In genomic region chr7:44081266-44081748, GRCh38 we compare ENCODE assay signal across 9 cellular contexts. TPM values are rescaled to one million over a fixed set of nuclear protein-coding genes. Genes with fewer than 3 reads are reported as not detected.
DNase-seq lines count a peak whose midpoint lies in the region; ATAC-seq and TF ChIP-seq lines count a peak whose summit lies in the region.
"Had no signal": no experiment of that assay in that cellular context is flagged by ENCODE, and none has a peak within 500 bp of the region (broad histone marks: within the 10 kb centered on the region; RNA-seq: fewer than 3 reads in every experiment).

No MANE protein-coding gene starts in this region.

- H3K4me1 Mint-ChIP-seq in activated CD4-positive, alpha-beta T cell treated with anti-CD3 and anti-CD28 coated beads for 36 hours, result peaks cover 38% of the 10 kb centered on the region
- peaks cover 36% of the 10 kb centered on the region for H3K4me1 Mint-ChIP-seq in activated CD4-positive, alpha-beta memory T cell treated with anti-CD3 and anti-CD28 coated beads for 36 hours (ENCODE audit: low read depth)

- peak overlapping the region; percentile 93 for H3K27ac Mint-ChIP-seq in activated CD4-positive, alpha-beta T cell treated with anti-CD3 and anti-CD28 coated beads for 36 hours
- peak overlapping the region; percentile 87 for H3K27ac Mint-ChIP-seq in activated CD4-positive, alpha-beta memory T cell treated with anti-CD3 and anti-CD28 coated beads for 36 hours

- CTCF ChIA-PET in activated CD4-positive, alpha-beta T cell treated with anti-CD3 and anti-CD28 coated beads for 36 hours (lab: Charles Lee), result interaction anchor here (0.6 to 1.8 kb wide), 10 partner anchors 9 to 121 kb away, joined by 3 to 9 read pairs (median 3); no protein-coding TSS in a partner anchor
- CTCF ChIA-PET in activated CD4-positive, alpha-beta memory T cell treated with anti-CD3 and anti-CD28 coated beads for 36 hours (lab: Charles Lee), result interaction anchor here (0.6 to 1.2 kb wide), 5 partner anchors 11 to 647 kb away, joined by 3 to 6 read pairs (median 3); no protein-coding TSS in a partner anchor

- POLR2A ChIA-PET in activated CD4-positive, alpha-beta T cell treated with anti-CD3 and anti-CD28 coated beads for 36 hours (lab: Charles Lee), result interaction anchor here (0.7 to 0.9 kb wide), 2 partner anchors 41 to 157 kb away, joined by 3 read pairs; no protein-coding TSS in a partner anchor
- POLR2A ChIA-PET in activated CD4-positive, alpha-beta memory T cell treated with anti-CD3 and anti-CD28 coated beads for 36 hours (lab: Charles Lee), result interaction anchor here (0.7 to 4.9 kb wide), 5 partner anchors 14 to 410 kb away, joined by 3 to 19 read pairs (median 4); partner anchors contain the start of gene DBNL

- H3K27ac ChIP-seq in hepatocyte (peak overlapping the region; percentile 88), thoracic aorta (peak overlapping the region; percentile 45 to 97)

- H3K27me3 ChIP-seq in hepatocyte (no peaks in the 10 kb centered on the region), thoracic aorta (replicated peaks; ENCODE audit: insufficient read depth) (no peaks in the 10 kb centered on the region)

- no peak overlapping the region for H2AFZ ChIP-seq in hepatocyte

- no peaks in the 10 kb centered on the region for H4K20me1 ChIP-seq in hepatocyte (ENCODE audit: insufficient read depth, poor library complexity, severe bottlenecking)

- intact Hi-C loops in activated CD4-positive, alpha-beta T cell treated with anti-CD3 and anti-CD28 coated beads for 36 hours (cut with DNase I, micrococcal nuclease), result loop anchor here (1.0 to 5.0 kb wide), 5 partner anchors 59 to 491 kb away; partner anchors contain the start of genes DDX56 (in 1 of the 2) and URGCP (in 1 of the 2)
- intact Hi-C loops in activated CD4-positive, alpha-beta memory T cell treated with anti-CD3 and anti-CD28 coated beads for 36 hours (cut with micrococcal nuclease), result no loop called here

- H3K27me3 Mint-ChIP-seq in activated CD4-positive, alpha-beta T cell treated with anti-CD3 and anti-CD28 coated beads for 36 hours, result no peaks in the 10 kb centered on the region
- H3K27me3 Mint-ChIP-seq in activated CD4-positive, alpha-beta memory T cell treated with anti-CD3 and anti-CD28 coated beads for 36 hours, result no peaks in the 10 kb centered on the region

- H3K4me3 ChIP-seq in hepatocyte, result no peak overlapping the region
- peak overlapping the region; percentile 98 for H3K4me3 ChIP-seq in thoracic aorta

- H3K9me2 ChIP-seq in hepatocyte (replicated peaks; ENCODE audit: insufficient read depth), result no peaks in the 10 kb centered on the region

- WGBS in hepatocyte (ENCODE audit: low lambda C conversion rate, missing lambda C conversion rate), result 71% methylated on average over 9 of the region's 9 CpGs

- H3K4me2 ChIP-seq in hepatocyte, result peak overlapping the region; percentile 86

- H3K4me1 ChIP-seq in hepatocyte (ENCODE audit: insufficient read depth), result peaks cover 6% of the 10 kb centered on the region
- peaks cover 22 to 44% of the 10 kb centered on the region in 2 donors for H3K4me1 ChIP-seq in thoracic aorta (ENCODE audit: control insufficient read depth in 1 of 2, low read depth in 2 of 2)

- TF ChIP-seq CTCF in hepatocyte (IDR thresholded peaks at IDR 0.05; ENCODE audit: poor library complexity) (no peak), thoracic aorta (IDR thresholded peaks at IDR 0.05) (no peak)

- H3K4me3 Mint-ChIP-seq in activated CD4-positive, alpha-beta T cell treated with anti-CD3 and anti-CD28 coated beads for 36 hours, result peak overlapping the region; percentile 70
- peak overlapping the region; percentile 78 for H3K4me3 Mint-ChIP-seq in activated CD4-positive, alpha-beta memory T cell treated with anti-CD3 and anti-CD28 coated beads for 36 hours

- DNase-seq in activated CD4-positive, alpha-beta T cell treated with anti-CD3 and anti-CD28 coated beads for 36 hours, result peak; percentile 57
- DNase-seq in activated CD4-positive, alpha-beta T cell treated with anti-CD3 and anti-CD28 coated beads, Interleukin-2, amount 50 U/mL, for 4 hours, result no peak
- DNase-seq in activated CD4-positive, alpha-beta memory T cell treated with anti-CD3 and anti-CD28 coated beads for 36 hours, result peak; percentile 42
- DNase-seq in hepatocyte (ENCODE audit: low spot score) (no peak), thoracic aorta (ENCODE audit: low spot score) (no peak), GM19238 (ENCODE audit: insufficient read length, low spot score) (no peak), superior temporal gyrus (ENCODE audit: extremely low spot score) (no peak)

- H3K9me3 Mint-ChIP-seq in activated CD4-positive, alpha-beta T cell treated with anti-CD3 and anti-CD28 coated beads for 36 hours (ENCODE audit: low read depth), result no peaks in the 10 kb centered on the region
- H3K9me3 Mint-ChIP-seq in activated CD4-positive, alpha-beta memory T cell treated with anti-CD3 and anti-CD28 coated beads for 36 hours, result no peaks in the 10 kb centered on the region

- H3K36me3 ChIP-seq in hepatocyte (replicated peaks; ENCODE audit: insufficient read depth, low read depth), result no peaks in the 10 kb centered on the region
- H3K36me3 ChIP-seq in thoracic aorta, result peaks cover 32% of the 10 kb centered on the region

- H3K9me3 ChIP-seq in hepatocyte (ENCODE audit: low read depth) (no peaks in the 10 kb centered on the region), thoracic aorta (no peaks in the 10 kb centered on the region)

- H3K36me3 Mint-ChIP-seq in activated CD4-positive, alpha-beta T cell treated with anti-CD3 and anti-CD28 coated beads for 36 hours (ENCODE audit: low read depth), result peaks cover 36% of the 10 kb centered on the region
- peaks cover 34% of the 10 kb centered on the region for H3K36me3 Mint-ChIP-seq in activated CD4-positive, alpha-beta memory T cell treated with anti-CD3 and anti-CD28 coated beads for 36 hours

- peaks cover 9% of the 10 kb centered on the region for H3K79me2 ChIP-seq in hepatocyte

- ATAC-seq in activated CD4-positive, alpha-beta T cell treated with anti-CD3 and anti-CD28 coated beads for 36 hours, result no peak
- no peak for ATAC-seq in thoracic aorta (ENCODE audit: insufficient number of reproducible peaks, low FRiP score, low read depth)
- ATAC-seq in GM21515 (IDR thresholded peaks at IDR 0.05; ENCODE audit: unreplicated experiment), result no peak

RNA-seq across cellular contexts. Expression of gene POLM, which starts 1.0 kb away (rescaled TPM):
- 10 to 100 TPM; 27.0 to 29.9 TPM for total RNA-seq in activated CD4-positive, alpha-beta T cell treated with anti-CD3 and anti-CD28 coated beads for 36 hours
- 10 to 100 TPM; 32.5 to 32.7 TPM for total RNA-seq in activated CD4-positive, alpha-beta memory T cell treated with anti-CD3 and anti-CD28 coated beads for 36 hours
- total RNA-seq in hepatocyte, result 15.5 and 22.3 TPM in 2 replicates
- 16.0 and 29.3 TPM in 2 replicates for polyA plus RNA-seq in hepatocyte
- 10 to 100 TPM; 70.0 to 78.7 TPM for total RNA-seq in thoracic aorta

RNA-seq across cellular contexts. Expression of gene PGAM2, which starts 15.9 kb away (rescaled TPM):
- not detected for total RNA-seq in activated CD4-positive, alpha-beta T cell treated with anti-CD3 and anti-CD28 coated beads for 36 hours
- total RNA-seq in activated CD4-positive, alpha-beta memory T cell treated with anti-CD3 and anti-CD28 coated beads for 36 hours, result under 1 TPM; 0.26 to 0.27 TPM
- total RNA-seq in hepatocyte (0.73 TPM in 1 of 2 replicates, not detected in the other), thoracic aorta (1 to 10 TPM; 1.8 to 9.5 TPM)
- 0.66 TPM in 1 of 2 replicates, not detected in the other for polyA plus RNA-seq in hepatocyte
- total RNA-seq: activated CD8-positive, alpha-beta memory T cell treated with anti-CD3 and anti-CD28 coated beads for 36 hours had no signal

RNA-seq across cellular contexts. Expression of gene AEBP1, which starts 22.8 kb away (rescaled TPM):
- total RNA-seq in activated CD4-positive, alpha-beta T cell treated with anti-CD3 and anti-CD28 coated beads for 36 hours, result 10 to 100 TPM; 18.2 to 18.3 TPM
- total RNA-seq in activated CD4-positive, alpha-beta memory T cell treated with anti-CD3 and anti-CD28 coated beads for 36 hours, result 1 to 10 TPM; 5.5 to 6.6 TPM
- total RNA-seq in hepatocyte, result 12.8 and 26.7 TPM in 2 replicates
- polyA plus RNA-seq in hepatocyte, result 108 and 129 TPM in 2 replicates
- total RNA-seq in thoracic aorta, result 1,000 to 10,000 TPM; 1,006 to 1,415 TPM

RNA-seq across cellular contexts. Expression of gene DBNL, which starts 36.8 kb away (rescaled TPM):
- 100 to 1,000 TPM; 106 to 117 TPM for total RNA-seq in activated CD4-positive, alpha-beta T cell treated with anti-CD3 and anti-CD28 coated beads for 36 hours
- total RNA-seq in activated CD4-positive, alpha-beta memory T cell treated with anti-CD3 and anti-CD28 coated beads for 36 hours, result 100 to 1,000 TPM; 128 to 129 TPM
- total RNA-seq in hepatocyte, result 70.6 and 81.8 TPM in 2 replicates
- 87.2 and 91.1 TPM in 2 replicates for polyA plus RNA-seq in hepatocyte
- 100 to 1,000 TPM; 148 to 156 TPM for total RNA-seq in thoracic aorta

RNA-seq across cellular contexts. Expression of gene POLD2, which starts 42.0 kb away (rescaled TPM):
- 100 to 1,000 TPM; 250 to 347 TPM for total RNA-seq in activated CD4-positive, alpha-beta T cell treated with anti-CD3 and anti-CD28 coated beads for 36 hours
- total RNA-seq in activated CD4-positive, alpha-beta memory T cell treated with anti-CD3 and anti-CD28 coated beads for 36 hours, result 100 to 1,000 TPM; 189 to 212 TPM
- 59.9 and 68.1 TPM in 2 replicates for total RNA-seq in hepatocyte
- 110 and 120 TPM in 2 replicates for polyA plus RNA-seq in hepatocyte
- 10 to 100 TPM; 38.7 to 43.8 TPM for total RNA-seq in thoracic aorta

Comparison
In these comparisons a context has a peak if more than half of its experiments do, and no peak if none do; other contexts are left out.
1. DNase-seq: peak in activated CD4-positive, alpha-beta T cell treated with anti-CD3 and anti-CD28 coated beads for 36 hours (single experiment) and activated CD4-positive, alpha-beta memory T cell treated with anti-CD3 and anti-CD28 coated beads for 36 hours (single experiment); none in activated CD4-positive, alpha-beta T cell treated with anti-CD3 and anti-CD28 coated beads, Interleukin-2, amount 50 U/mL, for 4 hours (0 of 2), hepatocyte (single experiment), thoracic aorta (single experiment), GM19238 (single experiment) and superior temporal gyrus (single experiment).
2. RNA of gene AEBP1, which starts 22.8 kb away (total RNA-seq): 1,006 to 1,415 TPM in thoracic aorta; 12.8 to 26.7 TPM in hepatocyte, 18.2 to 18.3 TPM in activated CD4-positive, alpha-beta T cell treated with anti-CD3 and anti-CD28 coated beads for 36 hours and 5.5 to 6.6 TPM in activated CD4-positive, alpha-beta memory T cell treated with anti-CD3 and anti-CD28 coated beads for 36 hours; every median in the first group is over 10 times any median in the second.